ENCODE assay signal across 8 cellular contexts in genomic region chr14:92460916-92461579, GRCh38. TPM values are rescaled to one million over a fixed set of nuclear protein-coding genes. Genes with fewer than 3 reads are reported as not detected.
DNase-seq lines count a peak whose midpoint lies in the region; ATAC-seq, FAIRE-seq and TF ChIP-seq lines count a peak whose summit lies in the region.

No MANE protein-coding gene starts in this region.

- H3K4me3 ChIP-seq in adipocyte (ENCODE audit: low read length) (no peak overlapping the region), mucosa of descending colon (no peak overlapping the region)

- no peak for FAIRE-seq in urothelium cell line (lab: Jason Lieb, UNC)

- TF ChIP-seq CTCF in HFFc6 (IDR thresholded peaks at IDR 0.05) (0 out of 2 replicates have a peak, but pooled peaks have one; percentile 8), mucosa of descending colon (IDR thresholded peaks at IDR 0.05) (no peak)

- peak overlapping the region; percentile 48 for H3K9ac ChIP-seq in adipocyte (ENCODE audit: low read length)

- H3K9me3 Mint-ChIP-seq in HFFc6 = no peaks in the 10 kb centered on the region
- no peaks in the 10 kb centered on the region for H3K9me3 Mint-ChIP-seq in activated T-helper 2 cell treated with anti-CD3 and anti-CD28 coated beads, Interferon-gamma antibody, Interleukin-2, Interleukin-4, amounts not matched to agents 10 μg/mL and 5 μg/mL and 100 μg/mL, durations not matched to agents 14 hours and 24 hours and 36 hours

- H3K36me3 Mint-ChIP-seq in HFFc6 (ENCODE audit: low read depth) = no peaks in the 10 kb centered on the region
- no peaks in the 10 kb centered on the region for H3K36me3 Mint-ChIP-seq in activated T-helper 2 cell treated with anti-CD3 and anti-CD28 coated beads, Interferon-gamma antibody, Interleukin-2, Interleukin-4, amounts not matched to agents 10 μg/mL and 5 μg/mL and 100 μg/mL, durations not matched to agents 14 hours and 24 hours and 36 hours (ENCODE audit: low read depth)

- no peak overlapping the region; the same call in 1 of the 2 replicates for H3K4me3 Mint-ChIP-seq in HFFc6
- H3K4me3 Mint-ChIP-seq in activated T-helper 2 cell treated with anti-CD3 and anti-CD28 coated beads, Interferon-gamma antibody, Interleukin-2, Interleukin-4, amounts not matched to agents 10 μg/mL and 5 μg/mL and 100 μg/mL, durations not matched to agents 14 hours and 24 hours and 36 hours (ENCODE audit: low read depth) = no peak overlapping the region

- peak; percentile 33 for ATAC-seq in mucosa of descending colon

- DNase-seq in GM03348 (ENCODE audit: low spot score) = peak; percentile 72
- peak; percentile 71 for DNase-seq in HFFc6
- DNase-seq in adipocyte (ENCODE audit: low read depth) = peak; percentile 53
- DNase-seq in mucosa of descending colon = peak in 1 of 3 donors; percentile 29
- DNase-seq in iPS-NIHi11 (ENCODE audit: low spot score) = no peak
- DNase-seq in urothelium cell line (ENCODE audit: low spot score) = no peak
- DNase-seq in activated T-helper 2 cell treated with anti-CD3 and anti-CD28 coated beads, Interferon-gamma antibody, Interleukin-2, Interleukin-4, amounts not matched to agents 10 μg/mL and 5 μg/mL and 100 μg/mL, durations not matched to agents 14 hours and 24 hours and 36 hours (ENCODE audit: low spot score) = no peak
- DNase-seq in inferior parietal cortex (ENCODE audit: extremely low spot score) = no peak

- H3K36me3 ChIP-seq in adipocyte (ENCODE audit: control insufficient read depth, insufficient read depth, low read length, severe bottlenecking) (no peaks in the 10 kb centered on the region), mucosa of descending colon (ENCODE audit: low read depth) (no peaks in the 10 kb centered on the region)

- H3K4me1 ChIP-seq in adipocyte (ENCODE audit: control insufficient read depth, insufficient read depth, low read length) = peaks cover 11% of the 10 kb centered on the region
- peaks cover 8% of the 10 kb centered on the region for H3K4me1 ChIP-seq in mucosa of descending colon (ENCODE audit: low read depth)

- no peaks in the 10 kb centered on the region for H3K27me3 ChIP-seq in adipocyte (replicated peaks; ENCODE audit: control insufficient read depth, insufficient read depth, low read length)

- H3K9me3 ChIP-seq in adipocyte (ENCODE audit: control insufficient read depth, low read length) = no peaks in the 10 kb centered on the region
- H3K9me3 ChIP-seq in mucosa of descending colon = no peaks in the 10 kb centered on the region

- peaks cover 16% of the 10 kb centered on the region for H3K4me1 Mint-ChIP-seq in HFFc6 (ENCODE audit: low read depth)
- peaks cover 3% of the 10 kb centered on the region for H3K4me1 Mint-ChIP-seq in activated T-helper 2 cell treated with anti-CD3 and anti-CD28 coated beads, Interferon-gamma antibody, Interleukin-2, Interleukin-4, amounts not matched to agents 10 μg/mL and 5 μg/mL and 100 μg/mL, durations not matched to agents 14 hours and 24 hours and 36 hours (ENCODE audit: low read depth)

- peak overlapping the region; percentile 69 for H3K27ac Mint-ChIP-seq in HFFc6
- H3K27ac Mint-ChIP-seq in activated T-helper 2 cell treated with anti-CD3 and anti-CD28 coated beads, Interferon-gamma antibody, Interleukin-2, Interleukin-4, amounts not matched to agents 10 μg/mL and 5 μg/mL and 100 μg/mL, durations not matched to agents 14 hours and 24 hours and 36 hours = no peak overlapping the region

- no peaks in the 10 kb centered on the region for H3K27me3 Mint-ChIP-seq in HFFc6 (ENCODE audit: insufficient read depth)
- peaks cover 6% of the 10 kb centered on the region for H3K27me3 Mint-ChIP-seq in activated T-helper 2 cell treated with anti-CD3 and anti-CD28 coated beads, Interferon-gamma antibody, Interleukin-2, Interleukin-4, amounts not matched to agents 10 μg/mL and 5 μg/mL and 100 μg/mL, durations not matched to agents 14 hours and 24 hours and 36 hours (ENCODE audit: low read depth)

- intact Hi-C loops in mucosa of descending colon (cut with DNase I, micrococcal nuclease) = no loop called here
- intact Hi-C loops in activated T-helper 2 cell treated with anti-CD3 and anti-CD28 coated beads, Interferon-gamma antibody, Interleukin-2, Interleukin-4, amounts not matched to agents 10 μg/mL and 5 μg/mL and 100 μg/mL, durations not matched to agents 14 hours and 24 hours and 36 hours (cut with micrococcal nuclease) = no loop called here

RNA-seq across cellular contexts. Expression of gene RIN3, which starts 52.5 kb away (rescaled TPM):
- total RNA-seq in HFFc6 (2021; fragmentation: NEBNext Ultra II Directional; extraction: Animal tissue kit (Norgen Biotek cat#: 25700)) = 10 to 100 TPM; 19.7 to 26.0 (median 24.6) TPM
- 10 to 100 TPM; 26.2 to 51.0 (median 32.9) TPM for total RNA-seq in mucosa of descending colon
- 21.1 and 22.1 TPM in 2 replicates for total RNA-seq in activated T-helper 2 cell treated with anti-CD3 and anti-CD28 coated beads, Interferon-gamma antibody, Interleukin-2, Interleukin-4, amounts not matched to agents 10 μg/mL and 5 μg/mL and 100 μg/mL, durations not matched to agents 14 hours and 24 hours and 36 hours

Comparison
In these comparisons a context has a peak if more than half of its experiments do, and no peak if none do; other contexts are left out.
1. DNase-seq: peak in GM03348 (single experiment), HFFc6 (single experiment) and adipocyte (single experiment); none in iPS-NIHi11 (single experiment), urothelium cell line (single experiment), activated T-helper 2 cell treated with anti-CD3 and anti-CD28 coated beads, Interferon-gamma antibody, Interleukin-2, Interleukin-4, amounts not matched to agents 10 μg/mL and 5 μg/mL and 100 μg/mL, durations not matched to agents 14 hours and 24 hours and 36 hours (single experiment) and inferior parietal cortex (single experiment).